ENCODE assay signal across 1 cellular context in genomic region chr3:195909294-195909644, GRCh38.
TF ChIP-seq lines count a peak whose summit lies in the region.

No MANE protein-coding gene starts in this region.

TF ChIP-seq in IMR-90, 13 proteins besides CTCF, POLR2A, EP300 and RAD21 (continued from another document):
- no peak for TF ChIP-seq RFX5 (IDR thresholded peaks at IDR 0.05; ENCODE audit: low read depth, low read length)
- TF ChIP-seq, protein P1, sequence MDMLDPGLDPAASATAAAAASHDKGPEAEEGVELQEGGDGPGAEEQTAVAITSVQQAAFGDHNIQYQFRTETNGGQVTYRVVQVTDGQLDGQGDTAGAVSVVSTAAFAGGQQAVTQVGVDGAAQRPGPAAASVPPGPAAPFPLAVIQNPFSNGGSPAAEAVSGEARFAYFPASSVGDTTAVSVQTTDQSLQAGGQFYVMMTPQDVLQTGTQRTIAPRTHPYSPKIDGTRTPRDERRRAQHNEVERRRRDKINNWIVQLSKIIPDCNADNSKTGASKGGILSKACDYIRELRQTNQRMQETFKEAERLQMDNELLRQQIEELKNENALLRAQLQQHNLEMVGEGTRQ (IDR thresholded peaks at IDR 0.05; ENCODE audit: low read depth, low read length), result no peak
- no peak for TF ChIP-seq CEBPB (IDR thresholded peaks at IDR 0.05; ENCODE audit: low read depth, low read length)
- no peak for TF ChIP-seq SMC3 (IDR thresholded peaks at IDR 0.05; ENCODE audit: low read depth, low read length)
- TF ChIP-seq BHLHE40 (IDR thresholded peaks at IDR 0.05; ENCODE audit: low read depth, low read length), result no peak
- TF ChIP-seq MAZ (IDR thresholded peaks at IDR 0.05; ENCODE audit: borderline replicate concordance, low read depth, low read length), result no peak
TF ChIP-seq in IMR-90: peak in this region for 0.
